ENCODE assay signal across 1 cellular context in genomic region chrX:131746491-131746968, GRCh38.
TF ChIP-seq lines count a peak whose summit lies in the region.

No MANE protein-coding gene starts in this region.

TF ChIP-seq in HepG2, 621 proteins besides CTCF, POLR2A, EP300 and RAD21 (continued from another document):
- TF ChIP-seq ZBTB33 (CRISPR knock-in tag; IDR thresholded peaks at IDR 0.05) (no peak), ZBTB34 (CRISPR knock-in tag; IDR thresholded peaks at IDR 0.05) (no peak), E2F1 (CRISPR knock-in tag; IDR thresholded peaks at IDR 0.05) (no peak), ZUFSP (CRISPR knock-in tag; IDR thresholded peaks at IDR 0.05; ENCODE audit: borderline replicate concordance) (no peak), SMC3 (IDR thresholded peaks at IDR 0.05; ENCODE audit: low read length) (no peak), SAFB2 (CRISPR knock-in tag; IDR thresholded peaks at IDR 0.05; ENCODE audit: borderline replicate concordance, low read depth) (no peak), GATAD1 (CRISPR knock-in tag; IDR thresholded peaks at IDR 0.05) (no peak), TBL1XR1 (IDR thresholded peaks at IDR 0.05; ENCODE audit: borderline replicate concordance, low read length, partially characterized antibody) (no peak), BRCA1 (CRISPR knock-in tag; IDR thresholded peaks at IDR 0.05) (no peak), CBFB (CRISPR knock-in tag; IDR thresholded peaks at IDR 0.05) (no peak)
